In genomic region chr22:29820941-29821789, GRCh38 we compare ENCODE assay signal across 1 cellular context.
A peak's percentile ranks its signal among the peaks of the same experiment; 100 is the strongest.
TF ChIP-seq lines count a peak whose summit lies in the region.

No MANE protein-coding gene starts in this region.

TF ChIP-seq in K562, 482 proteins besides CTCF, POLR2A, EP300 and RAD21 (continued from another document and continues in another):
- TF ChIP-seq ARID3A (IDR thresholded peaks at IDR 0.05; ENCODE audit: borderline replicate concordance, low read depth, low read length) (0 out of 2 replicates have a peak, but pooled peaks have one; percentile 8), ZNF699 (CRISPR knock-in tag; IDR thresholded peaks at IDR 0.05; ENCODE audit: insufficient replicate concordance) (no peak), TFAP4 (CRISPR knock-in tag; IDR thresholded peaks at IDR 0.05; ENCODE audit: borderline replicate concordance) (peak; percentile 98), MBD1 (CRISPR knock-in tag; IDR thresholded peaks at IDR 0.05) (no peak), PKNOX1 (IDR thresholded peaks at IDR 0.05) (peak; percentile 79), DPF2 (IDR thresholded peaks at IDR 0.05) (peak; percentile 96), MEIS2 (IDR thresholded peaks at IDR 0.05; ENCODE audit: partially characterized antibody) (peak; percentile 93), NCOA4 (IDR thresholded peaks at IDR 0.05; ENCODE audit: partially characterized antibody) (no peak), ELF2 (CRISPR knock-in tag; IDR thresholded peaks at IDR 0.05) (peak; percentile 70; the same call in 1 of the 2 replicates), TSHZ1 (CRISPR knock-in tag; IDR thresholded peaks at IDR 0.05) (no peak), ARID4B (CRISPR knock-in tag; IDR thresholded peaks at IDR 0.05) (peak; percentile 28; the same call in 1 of the 2 replicates), ZNF134 (CRISPR knock-in tag; conservative IDR thresholded peaks at IDR 0.05) (no peak), ZBTB5 (IDR thresholded peaks at IDR 0.05) (peak; percentile 68; the same call in 1 of the 2 replicates), NRF1 (conservative IDR thresholded peaks at IDR 0.05 in 1 of 2, IDR thresholded peaks at IDR 0.05 in 1 of 2) (peak in 1 of 2 experiments; percentile 39; a peak in 2 of 4 replicates), ZEB2 (IDR thresholded peaks at IDR 0.05) (peak; percentile 72; the same call in 1 of the 2 replicates), ARID1B (IDR thresholded peaks at IDR 0.05) (peak; percentile 95), ETV5 (CRISPR knock-in tag; IDR thresholded peaks at IDR 0.05; ENCODE audit: low read depth) (peak; percentile 92), CHD4 (IDR thresholded peaks at IDR 0.05; ENCODE audit: insufficient read depth, insufficient replicate concordance, low read depth, low read length, poor library complexity, severe bottlenecking) (no peak), ZNF592 (IDR thresholded peaks at IDR 0.05) (peak; percentile 31; the same call in 1 of the 2 replicates), DLX4 (CRISPR knock-in tag; IDR thresholded peaks at IDR 0.05) (no peak), HDAC3 (IDR thresholded peaks at IDR 0.05; ENCODE audit: borderline replicate concordance, partially characterized antibody) (peak; percentile 95), MYNN (IDR thresholded peaks at IDR 0.05) (peak; percentile 87), MYNN (CRISPR knock-in tag; IDR thresholded peaks at IDR 0.05) (no peak), CC2D1A (IDR thresholded peaks at IDR 0.05) (peak; percentile 88; the same call in 1 of the 2 replicates), PHTF2 (CRISPR knock-in tag; IDR thresholded peaks at IDR 0.05) (no peak), ZNF224 (CRISPR knock-in tag; IDR thresholded peaks at IDR 0.05) (no peak), SMAD1 (IDR thresholded peaks at IDR 0.05; ENCODE audit: low read depth, low read length, partially characterized antibody) (peak; percentile 99), ZBTB12 (CRISPR knock-in tag; IDR thresholded peaks at IDR 0.05) (0 out of 2 replicates have a peak, but pooled peaks have one; percentile 26), ZC3H11A (IDR thresholded peaks at IDR 0.05; ENCODE audit: low read depth, low read length) (no peak), ESRRA (IDR thresholded peaks at IDR 0.05; ENCODE audit: borderline replicate concordance, low read depth) (peak; percentile 45; the same call in 1 of the 2 replicates), ZSCAN32 (CRISPR knock-in tag; IDR thresholded peaks at IDR 0.05) (no peak)
